In the genomic region with DNA sequence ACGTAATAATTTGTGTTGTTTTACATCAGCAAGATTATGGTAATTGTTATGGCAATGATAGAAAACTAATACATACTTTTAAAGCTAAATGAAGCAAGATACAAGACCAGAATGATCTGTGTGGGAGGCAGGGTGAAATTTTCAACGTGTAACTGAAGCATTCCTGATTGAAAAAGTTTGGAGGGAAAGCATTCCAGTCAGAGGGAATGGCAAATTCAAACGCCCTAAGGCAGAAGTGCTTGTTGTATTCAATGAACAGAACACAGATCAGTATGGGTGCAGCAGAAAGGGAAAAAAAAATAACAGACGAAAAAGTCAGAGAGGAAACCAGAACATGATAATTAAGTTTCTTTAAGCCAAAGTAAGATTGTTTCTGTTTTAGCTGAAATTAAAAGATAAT, we compare ENCODE assay signal across 17 cellular contexts.
DNase-seq lines count a peak whose midpoint lies in the region; ATAC-seq, FAIRE-seq and TF ChIP-seq lines count a peak whose summit lies in the region.
"Had no signal": no experiment of that assay in that cellular context is flagged by ENCODE, and none has a peak within 500 bp of the region (broad histone marks: within the 10 kb centered on the region; RNA-seq: fewer than 3 reads in every experiment).

No MANE protein-coding gene starts in this region.

- H3K23me2 ChIP-seq in H1 (ENCODE audit: low read depth, low read length): no peaks in the 10 kb centered on the region; the same call in 1 of the 2 replicates

- 70% methylated on average over 4 of the region's 4 CpGs; no CpG with 5 or more reads in 1 of the 2 experiments for WGBS in H1 (ENCODE audit: extremely low coverage in 1 of 2, insufficient coverage in 1 of 2, insufficient read length in 1 of 2, insufficient replicate concordance in 2 of 2, low coverage in 1 of 2, low lambda C conversion rate in 2 of 2, missing lambda C conversion rate in 1 of 2), 2 experiments
- WGBS in neuronal stem cell (ENCODE audit: extremely low coverage in 2 of 2, insufficient read length in 2 of 2, insufficient replicate concordance in 1 of 2), 2 donors: no CpG with 5 or more reads among the region's 4 CpGs

- H3K9me3 ChIP-seq in H1 (ENCODE audit: insufficient read depth in 2 of 2, low read depth in 1 of 2, low read length in 1 of 2) (no peaks in the 10 kb centered on the region), neuronal stem cell (replicated peaks in 1 of 2; ENCODE audit: control insufficient read depth in 2 of 2, insufficient read depth in 1 of 2, low read depth in 1 of 2, low read length in 2 of 2) (no peaks in the 10 kb centered on the region)
- H3K9me3 ChIP-seq: A549 had no signal

- no peak for TF ChIP-seq POLR2A in H1 (IDR thresholded peaks at IDR 0.05; ENCODE audit: control extremely low read depth in 1 of 2, low read depth in 2 of 2, low read length in 2 of 2)

- H3K4me3 Mint-ChIP-seq in naive thymus-derived CD8-positive, alpha-beta T cell: no peak overlapping the region

- POLR2A ChIA-PET in H1 (lab: Charles Lee; ENCODE audit: partially characterized antibody): no interaction called here
- POLR2A ChIA-PET in naive thymus-derived CD8-positive, alpha-beta T cell (lab: Charles Lee): no interaction called here

- H3K4me3 ChIP-seq in H1 (ENCODE audit: extremely low read depth in 1 of 4, insufficient read depth in 2 of 4, low read depth in 3 of 4, low read length in 4 of 4): no peak overlapping the region
- H3K4me3 ChIP-seq in neuronal stem cell (ENCODE audit: low read length in 2 of 2): no peak overlapping the region
- H3K4me3 ChIP-seq: A549, K562 had no signal

- H2AFZ ChIP-seq in H1 (ENCODE audit: low read length) (peak overlapping the region; percentile 88; the same call in 1 of the 2 replicates), neuronal stem cell (ENCODE audit: low read length) (peak overlapping the region; percentile 49)

- H3K4me1 ChIP-seq in H1 (replicated peaks in 1 of 4; ENCODE audit: control insufficient read depth in 3 of 4, insufficient read depth in 4 of 4, low read length in 3 of 4): no peaks in the 10 kb centered on the region
- H3K4me1 ChIP-seq in neuronal stem cell (ENCODE audit: control insufficient read depth in 2 of 2, insufficient read depth in 1 of 2, low read depth in 1 of 2, low read length in 2 of 2): no peaks in the 10 kb centered on the region
- H3K4me1 ChIP-seq: A549 had no signal

- FAIRE-seq in H1 (lab: Jason Lieb, UNC): no peak
- FAIRE-seq: A549, K562 had no signal

- no peak overlapping the region for H2BK15ac ChIP-seq in H1 (ENCODE audit: low read length)
- no peak overlapping the region for H2BK15ac ChIP-seq in neuronal stem cell (ENCODE audit: low read length)

- no peak overlapping the region for H2BK5ac ChIP-seq in H1 (ENCODE audit: low read depth, low read length)
- no peak overlapping the region for H2BK5ac ChIP-seq in neuronal stem cell (ENCODE audit: low read length)

- H3K9me3 Mint-ChIP-seq in naive thymus-derived CD8-positive, alpha-beta T cell: peaks cover 0 to 9% (median 0%) of the 10 kb centered on the region in 9 donors

- no peaks in the 10 kb centered on the region for H3K27me3 Mint-ChIP-seq in naive thymus-derived CD8-positive, alpha-beta T cell

- H3K56ac ChIP-seq in H1 (replicated peaks; ENCODE audit: insufficient read length, low read depth, low read length): no peak overlapping the region

- H3K14ac ChIP-seq in H1 (ENCODE audit: insufficient read length) (no peak overlapping the region), neuronal stem cell (ENCODE audit: low read length) (no peak overlapping the region)

- H2BK120ac ChIP-seq in H1 (replicated peaks; ENCODE audit: low read depth, low read length) (no peak overlapping the region), neuronal stem cell (ENCODE audit: low read depth, low read length) (no peak overlapping the region)

- no peak overlapping the region for H3K27ac Mint-ChIP-seq in naive thymus-derived CD8-positive, alpha-beta T cell

- H3K36me3 ChIP-seq in H1 (ENCODE audit: control insufficient read depth in 2 of 4, insufficient read depth in 4 of 4, low read length in 3 of 4) (no peaks in the 10 kb centered on the region), neuronal stem cell (replicated peaks in 1 of 2; ENCODE audit: control insufficient read depth in 2 of 2, insufficient read depth in 2 of 2, low read length in 2 of 2) (no peaks in the 10 kb centered on the region)

- H3K79me2 ChIP-seq in H1 (ENCODE audit: control insufficient read depth in 1 of 2, insufficient read depth in 2 of 2, low read length in 2 of 2): no peaks in the 10 kb centered on the region

- no peaks in the 10 kb centered on the region for H3K79me1 ChIP-seq in H1 (ENCODE audit: low read depth, low read length)
- no peaks in the 10 kb centered on the region for H3K79me1 ChIP-seq in neuronal stem cell (ENCODE audit: low read depth, low read length)

- no peak for TF ChIP-seq EP300 in H1 (IDR thresholded peaks at IDR 0.05; ENCODE audit: borderline replicate concordance in 1 of 2, low read depth in 2 of 2, low read length in 2 of 2)

- H4K91ac ChIP-seq in H1 (replicated peaks; ENCODE audit: insufficient read length, low read length) (no peak overlapping the region), neuronal stem cell (ENCODE audit: low read depth, low read length, poor library complexity) (no peak overlapping the region)

- no peak overlapping the region for H2BK20ac ChIP-seq in H1 (ENCODE audit: low read length)

- H3K4me1 Mint-ChIP-seq in naive thymus-derived CD8-positive, alpha-beta T cell: no peaks in the 10 kb centered on the region

- CTCF ChIA-PET in H1 (lab: Charles Lee; ENCODE audit: partially characterized antibody): no interaction called here

- H3K18ac ChIP-seq in H1 (ENCODE audit: extremely low read depth, low read length) (no peak overlapping the region), neuronal stem cell (ENCODE audit: low read length) (no peak overlapping the region)

- TF ChIP-seq CTCF in H1 (IDR thresholded peaks at IDR 0.05; ENCODE audit: control extremely low read depth in 1 of 3, insufficient read depth in 1 of 3, low read depth in 1 of 3, low read length in 3 of 3): no peak

- H3K27ac ChIP-seq in H1 (ENCODE audit: low read depth, low read length) (no peak overlapping the region), neuronal stem cell (replicated peaks; ENCODE audit: low read length) (no peak overlapping the region)
- H3K27ac ChIP-seq: A549 had no signal

- DNase-seq in EH (ENCODE audit: low read depth): peak; percentile 8
- DNase-seq in NCI-H226: peak; percentile 27
- no peak for DNase-seq in H1 (ENCODE audit: low read depth in 1 of 2, low spot score in 2 of 2)
- DNase-seq in neuronal stem cell (ENCODE audit: low spot score): no peak
- DNase-seq in ureter (ENCODE audit: low spot score): no peak
- no peak for DNase-seq in naive thymus-derived CD8-positive, alpha-beta T cell
- DNase-seq: C1 segment of cervical spinal cord, H7, NCI-H1048, NCI-H1436 treated with DMSO at 0.1 percent for 48 hours, NCI-H2081, NCI-H510A treated with DMSO at 0.1 percent for 48 hours, NCI-H82 had no signal

- no peak for ATAC-seq in naive thymus-derived CD8-positive, alpha-beta T cell
- no peak for ATAC-seq in HG02938 (IDR thresholded peaks at IDR 0.05; ENCODE audit: unreplicated experiment)
- ATAC-seq: A549, K562, Panc1 had no signal

- H3K9ac ChIP-seq in H1 (replicated peaks in 1 of 4; ENCODE audit: extremely low read depth in 1 of 4, low read depth in 3 of 4, low read length in 3 of 4) (no peak overlapping the region), neuronal stem cell (ENCODE audit: low read depth, low read length, poor library complexity) (no peak overlapping the region)

- no peaks in the 10 kb centered on the region for H3K36me3 Mint-ChIP-seq in naive thymus-derived CD8-positive, alpha-beta T cell

- H4K5ac ChIP-seq in H1 (ENCODE audit: insufficient read length, low read depth, low read length): no peak overlapping the region

- H3K4me2 ChIP-seq in H1 (ENCODE audit: insufficient read depth in 1 of 2, low read depth in 2 of 2, low read length in 2 of 2) (no peak overlapping the region), neuronal stem cell (ENCODE audit: insufficient read depth, low read length, poor library complexity, severe bottlenecking) (no peak overlapping the region)
- H3K4me2 ChIP-seq: A549 had no signal

- TF ChIP-seq RAD21 in H1 (IDR thresholded peaks at IDR 0.05 in 1 of 2, conservative IDR thresholded peaks at IDR 0.05 in 1 of 2; ENCODE audit: low read depth in 2 of 2, low read length in 2 of 2): no peak

- no peak overlapping the region for H3K23ac ChIP-seq in H1 (ENCODE audit: insufficient read length)
- no peak overlapping the region for H3K23ac ChIP-seq in neuronal stem cell (ENCODE audit: low read depth, low read length, poor library complexity)

- H3K4ac ChIP-seq in H1 (replicated peaks; ENCODE audit: insufficient read length, low read depth, low read length) (no peak overlapping the region), neuronal stem cell (ENCODE audit: low read length) (no peak overlapping the region)

- H2BK12ac ChIP-seq in H1 (ENCODE audit: low read depth, low read length) (no peak overlapping the region), neuronal stem cell (ENCODE audit: low read length) (no peak overlapping the region)

- H3K27me3 ChIP-seq in H1 (replicated peaks in 1 of 4; ENCODE audit: control insufficient read depth in 3 of 4, extremely low read depth in 1 of 4, insufficient read depth in 3 of 4, low read length in 3 of 4): no peaks in the 10 kb centered on the region
- no peaks in the 10 kb centered on the region for H3K27me3 ChIP-seq in neuronal stem cell (ENCODE audit: control insufficient read depth in 3 of 3, insufficient read depth in 3 of 3, low read depth in 1 of 3, low read length in 3 of 3)

- no peak overlapping the region for H4K8ac ChIP-seq in H1 (ENCODE audit: extremely low read depth, insufficient read depth, low read length)
- no peak overlapping the region for H4K8ac ChIP-seq in neuronal stem cell (ENCODE audit: low read depth, low read length)

- H2AK5ac ChIP-seq in H1 (ENCODE audit: low read depth, low read length): no peak overlapping the region
- no peak overlapping the region for H2AK5ac ChIP-seq in neuronal stem cell (ENCODE audit: low read depth, low read length)

- no peaks in the 10 kb centered on the region for H4K20me1 ChIP-seq in H1 (replicated peaks in 1 of 2; ENCODE audit: control insufficient read depth in 1 of 2, insufficient read depth in 2 of 2, low read length in 2 of 2)

TF ChIP-seq in H1, 55 proteins besides CTCF, POLR2A, EP300 and RAD21:
- TF ChIP-seq JUND (IDR thresholded peaks at IDR 0.05; ENCODE audit: low read length): no peak
- TF ChIP-seq CBX8 (IDR thresholded peaks at IDR 0.05; ENCODE audit: borderline replicate concordance, low read depth, low read length): no peak
- no peak for TF ChIP-seq TBP (IDR thresholded peaks at IDR 0.05; ENCODE audit: low read depth, low read length)
- TF ChIP-seq TEAD4 (IDR thresholded peaks at IDR 0.05; ENCODE audit: low read depth, low read length): no peak
- TF ChIP-seq SIRT6 (IDR thresholded peaks at IDR 0.05; ENCODE audit: low read length): no peak

Comparison
In these comparisons a context has a peak if more than half of its experiments do, and no peak if none do; other contexts are left out.
1. DNase-seq: peak in EH (single experiment) and NCI-H226 (single experiment); none in H1 (0 of 2), neuronal stem cell (single experiment), ureter (single experiment) and naive thymus-derived CD8-positive, alpha-beta T cell (0 of 10).